8 cellular contexts compared by ENCODE assay signal in genomic region chr19:14495678-14496028, GRCh38. TPM values are rescaled to one million over a fixed set of nuclear protein-coding genes. Genes with fewer than 3 reads are reported as not detected.
A peak's percentile ranks its signal among the peaks of the same experiment; 100 is the strongest.
DNase-seq lines count a peak whose midpoint lies in the region; ATAC-seq and TF ChIP-seq lines count a peak whose summit lies in the region.

No MANE protein-coding gene starts in this region.

- no peak for TF ChIP-seq RAD21 in liver (IDR thresholded peaks at IDR 0.05)

- peak overlapping the region in 1 of 2 donors; percentile 32 for H3K27ac ChIP-seq in liver (ENCODE audit: low read depth in 1 of 2, low read length in 2 of 2)
- H3K27ac ChIP-seq in upper lobe of right lung, result peak overlapping the region; percentile 80

- TF ChIP-seq CTCF in astrocyte of the cerebellum (IDR thresholded peaks at IDR 0.05; ENCODE audit: low read depth, low read length, missing control alignments) (no peak), liver (IDR thresholded peaks at IDR 0.05; ENCODE audit: low read depth, low read length, missing input control) (no peak), upper lobe of right lung (IDR thresholded peaks at IDR 0.05) (no peak)

- H3K9me3 ChIP-seq in liver (ENCODE audit: control insufficient read depth in 4 of 4, low read length in 3 of 4) (no peaks in the 10 kb centered on the region), upper lobe of right lung (no peaks in the 10 kb centered on the region)

- no peak for ATAC-seq in upper lobe of right lung
- ATAC-seq in HG02588 (IDR thresholded peaks at IDR 0.05; ENCODE audit: unreplicated experiment), result no peak

- in situ Hi-C loops in astrocyte of the cerebellum (cut with HindIII; ENCODE audit: low sequenced_read_pairs), result no loop called here

- no peaks in the 10 kb centered on the region for H3K9me3 Mint-ChIP-seq in activated naive CD4-positive, alpha-beta T cell treated with anti-CD3 and anti-CD28 coated beads, Interleukin-2, amount 50 U/mL, for 24 hours

- H3K27me3 ChIP-seq in liver (ENCODE audit: control insufficient read depth in 4 of 4, insufficient read depth in 4 of 4, low read length in 3 of 4) (no peaks in the 10 kb centered on the region), upper lobe of right lung (no peaks in the 10 kb centered on the region)

- H3K36me3 ChIP-seq in liver (ENCODE audit: control insufficient read depth in 4 of 4, insufficient read depth in 3 of 4, low read depth in 1 of 4, low read length in 3 of 4), result peaks cover 0 to 3% (median 2%) of the 10 kb centered on the region in 4 donors
- H3K36me3 ChIP-seq in upper lobe of right lung, result no peaks in the 10 kb centered on the region

- peak overlapping the region; percentile 83 for H3K4me3 Mint-ChIP-seq in activated naive CD4-positive, alpha-beta T cell treated with anti-CD3 and anti-CD28 coated beads, Interleukin-2, amount 50 U/mL, for 24 hours

- H3K4me3 ChIP-seq in astrocyte of the cerebellum (ENCODE audit: low read depth, low read length) (peak overlapping the region; percentile 66), liver (ENCODE audit: low read depth in 1 of 3, low read length in 3 of 3) (peak overlapping the region; percentile 67 to 85 (median 70)), upper lobe of right lung (peak overlapping the region; percentile 91)

- DNase-seq in activated naive CD4-positive, alpha-beta T cell (lab: John Stamatoyannopoulos, UW), result no peak
- no peak for DNase-seq in astrocyte of the cerebellum (ENCODE audit: low read depth)
- no peak for DNase-seq in upper lobe of right lung
- no peak for DNase-seq in SK-N-DZ (ENCODE audit: low spot score)
- no peak for DNase-seq in NCI-H1048 (lab: John Stamatoyannopoulos, UW)

- intact Hi-C loops in upper lobe of right lung (cut with DNase I), result no loop called here

- peak overlapping the region in 1 of 2 donors; percentile 60 for H3K9ac ChIP-seq in liver (ENCODE audit: low read depth in 1 of 2, low read length in 2 of 2)

- WGBS in liver, result under 1% methylated on average over 28 of the region's 28 CpGs

- H3K4me1 ChIP-seq in liver (ENCODE audit: control insufficient read depth in 4 of 4, insufficient read depth in 4 of 4, low read length in 3 of 4) (peaks cover 3 to 30% (median 21%) of the 10 kb centered on the region in 4 donors), upper lobe of right lung (peaks cover 29% of the 10 kb centered on the region)

- H3K27me3 Mint-ChIP-seq in activated naive CD4-positive, alpha-beta T cell treated with anti-CD3 and anti-CD28 coated beads, Interleukin-2, amount 50 U/mL, for 24 hours, result no peaks in the 10 kb centered on the region

- peak overlapping the region; percentile 47 for H3K27ac Mint-ChIP-seq in activated naive CD4-positive, alpha-beta T cell treated with anti-CD3 and anti-CD28 coated beads, Interleukin-2, amount 50 U/mL, for 24 hours

- peaks cover 4% of the 10 kb centered on the region for H3K36me3 Mint-ChIP-seq in activated naive CD4-positive, alpha-beta T cell treated with anti-CD3 and anti-CD28 coated beads, Interleukin-2, amount 50 U/mL, for 24 hours

- H3K4me1 Mint-ChIP-seq in activated naive CD4-positive, alpha-beta T cell treated with anti-CD3 and anti-CD28 coated beads, Interleukin-2, amount 50 U/mL, for 24 hours, result peaks cover 30% of the 10 kb centered on the region

TF ChIP-seq in liver, 16 proteins besides CTCF, POLR2A, EP300 and RAD21:
- no peak for TF ChIP-seq EGR1 (IDR thresholded peaks at IDR 0.05; ENCODE audit: low read depth in 2 of 2)
- no peak for TF ChIP-seq RXRA (IDR thresholded peaks at IDR 0.05)
- no peak for TF ChIP-seq GABPA (IDR thresholded peaks at IDR 0.05 in 1 of 2, conservative IDR thresholded peaks at IDR 0.05 in 1 of 2)
- TF ChIP-seq HNF4A (conservative IDR thresholded peaks at IDR 0.05), result no peak
- no peak for TF ChIP-seq TAF1 (conservative IDR thresholded peaks at IDR 0.05)
- no peak for TF ChIP-seq HNF4G (IDR thresholded peaks at IDR 0.05)
- TF ChIP-seq JUND (IDR thresholded peaks at IDR 0.05), result no peak
- TF ChIP-seq, protein P1, sequence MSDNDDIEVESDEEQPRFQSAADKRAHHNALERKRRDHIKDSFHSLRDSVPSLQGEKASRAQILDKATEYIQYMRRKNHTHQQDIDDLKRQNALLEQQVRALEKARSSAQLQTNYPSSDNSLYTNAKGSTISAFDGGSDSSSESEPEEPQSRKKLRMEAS (IDR thresholded peaks at IDR 0.05), result no peak
- TF ChIP-seq FOXA2 (IDR thresholded peaks at IDR 0.05), result no peak
- TF ChIP-seq NR2F2 (IDR thresholded peaks at IDR 0.05), result no peak
- TF ChIP-seq, protein P2, sequence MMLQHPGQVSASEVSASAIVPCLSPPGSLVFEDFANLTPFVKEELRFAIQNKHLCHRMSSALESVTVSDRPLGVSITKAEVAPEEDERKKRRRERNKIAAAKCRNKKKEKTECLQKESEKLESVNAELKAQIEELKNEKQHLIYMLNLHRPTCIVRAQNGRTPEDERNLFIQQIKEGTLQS (IDR thresholded peaks at IDR 0.05), result no peak
- no peak for TF ChIP-seq FOXA1 (IDR thresholded peaks at IDR 0.05)
- no peak for TF ChIP-seq SP1 (IDR thresholded peaks at IDR 0.05)
- no peak for TF ChIP-seq YY1 (IDR thresholded peaks at IDR 0.05)
- TF ChIP-seq, protein P3, sequence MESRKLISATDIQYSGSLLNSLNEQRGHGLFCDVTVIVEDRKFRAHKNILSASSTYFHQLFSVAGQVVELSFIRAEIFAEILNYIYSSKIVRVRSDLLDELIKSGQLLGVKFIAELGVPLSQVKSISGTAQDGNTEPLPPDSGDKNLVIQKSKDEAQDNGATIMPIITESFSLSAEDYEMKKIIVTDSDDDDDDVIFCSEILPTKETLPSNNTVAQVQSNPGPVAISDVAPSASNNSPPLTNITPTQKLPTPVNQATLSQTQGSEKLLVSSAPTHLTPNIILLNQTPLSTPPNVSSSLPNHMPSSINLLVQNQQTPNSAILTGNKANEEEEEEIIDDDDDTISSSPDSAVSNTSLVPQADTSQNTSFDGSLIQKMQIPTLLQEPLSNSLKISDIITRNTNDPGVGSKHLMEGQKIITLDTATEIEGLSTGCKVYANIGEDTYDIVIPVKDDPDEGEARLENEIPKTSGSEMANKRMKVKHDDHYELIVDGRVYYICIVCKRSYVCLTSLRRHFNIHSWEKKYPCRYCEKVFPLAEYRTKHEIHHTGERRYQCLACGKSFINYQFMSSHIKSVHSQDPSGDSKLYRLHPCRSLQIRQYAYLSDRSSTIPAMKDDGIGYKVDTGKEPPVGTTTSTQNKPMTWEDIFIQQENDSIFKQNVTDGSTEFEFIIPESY (IDR thresholded peaks at IDR 0.05), result no peak

RNA-seq across cellular contexts. Expression of gene GIPC1, which starts 0.3 kb away (rescaled TPM):
- 10 to 100 TPM; 18.4 to 31.7 TPM for total RNA-seq in liver
- 10 to 100 TPM; 19.4 to 34.5 TPM for polyA plus RNA-seq in liver
- total RNA-seq in upper lobe of right lung, result 97.7 TPM
- 79.6 and 103 TPM in 2 replicates for polyA plus RNA-seq in SK-N-DZ (2014; cell fraction: cytosol; rRNA removed)
- polyA plus RNA-seq in SK-N-DZ (2014; cell fraction: nucleus; rRNA removed), result 63.3 and 63.9 TPM in 2 replicates

RNA-seq across cellular contexts. Expression of gene PTGER1, which starts 20.5 kb away (rescaled TPM):
- total RNA-seq in liver (under 1 TPM in 1 of 2 donors, not detected in 1; 0.42 TPM), upper lobe of right lung (2.5 TPM)
- polyA plus RNA-seq in liver, result under 1 TPM; 0.15 to 0.22 TPM
- polyA plus RNA-seq in SK-N-DZ (2014; cell fraction: cytosol; rRNA removed), result 2.9 and 4.9 TPM in 2 replicates
- polyA plus RNA-seq in SK-N-DZ (2014; cell fraction: nucleus; rRNA removed), result 0.58 and 2.3 TPM in 2 replicates

RNA-seq across cellular contexts. Expression of gene DNAJB1, which starts 22.5 kb away (rescaled TPM):
- total RNA-seq in liver (10 to 100 TPM; 32.5 to 43.0 TPM), upper lobe of right lung (99.7 TPM)
- polyA plus RNA-seq in liver, result 10 to 100 TPM; 29.4 to 36.5 TPM
- 65.5 and 66.5 TPM in 2 replicates for polyA plus RNA-seq in SK-N-DZ (2014; cell fraction: cytosol; rRNA removed)
- polyA plus RNA-seq in SK-N-DZ (2014; cell fraction: nucleus; rRNA removed), result 34.4 and 37.4 TPM in 2 replicates

RNA-seq across cellular contexts. Expression of gene TECR, which starts 33.7 kb away (rescaled TPM):
- total RNA-seq in liver (10 to 100 TPM; 26.4 to 35.3 TPM), upper lobe of right lung (123 TPM)
- 100 to 1,000 TPM in 1 of 2 donors, 10 to 100 TPM in 1; 86.3 to 157 TPM for polyA plus RNA-seq in liver
- 72.0 and 77.8 TPM in 2 replicates for polyA plus RNA-seq in SK-N-DZ (2014; cell fraction: cytosol; rRNA removed)
- polyA plus RNA-seq in SK-N-DZ (2014; cell fraction: nucleus; rRNA removed), result 85.0 and 86.2 TPM in 2 replicates
